ENCODE assay signal across 25 cellular contexts in genomic region chr15:37638139-37638538, GRCh38.
"Had no signal": no experiment of that assay in that cellular context is flagged by ENCODE, and none has a peak within 500 bp of the region (broad histone marks: within the 10 kb centered on the region; RNA-seq: fewer than 3 reads in every experiment).

No MANE protein-coding gene starts in this region.

- H3K27me3 Mint-ChIP-seq: IgD-negative memory B cell had no signal

- H3K36me3 Mint-ChIP-seq: IgD-negative memory B cell had no signal

- H3K27ac Mint-ChIP-seq: IgD-negative memory B cell had no signal

- H3K27me3 ChIP-seq: MG63 had no signal

- H3K27ac ChIP-seq: SJCRH30 had no signal

- ATAC-seq: HepG2, K562, Panc1, PC-3, Right ventricle myocardium inferior, SK-N-SH treated with all-trans-retinoic acid at 6 μM for 48 hours had no signal

- DNase-seq: Karpas-422; MG63; MV-4-11; NCI-H1048; NCI-H1105; NCI-H1417; NCI-H1436 treated with DMSO at 0.1 percent for 48 hours; NCI-H1694; NCI-H187 treated with DMSO at 0.1 percent for 48 hours; NCI-H2029 treated with DMSO at 0.1 percent for 48 hours; NCI-H2171 treated with DMSO at 0.1 percent for 48 hours; NCI-H345; NCI-H446 treated with DMSO at 0.1 percent for 48 hours; NCI-H510A treated with DMSO at 0.1 percent for 48 hours; NCI-H526; NK-92 treated with Interleukin-12 subunit alpha and Interleukin-12 subunit beta, amount 100 ng/mL, for 24 hours; PC-3; SHP77 treated with DMSO at 0.1 percent for 48 hours; SJCRH30 had no signal

- FAIRE-seq: HepG2, K562 had no signal

- H3K4me1 Mint-ChIP-seq: IgD-negative memory B cell had no signal

- H3K36me3 ChIP-seq: MG63, SJCRH30 had no signal

- H3K4me3 Mint-ChIP-seq: IgD-negative memory B cell had no signal

- H3K9me3 ChIP-seq: MG63, SJCRH30 had no signal

- H3K4me3 ChIP-seq: K562, MG63, SJCRH30 had no signal
